In the genomic region with DNA sequence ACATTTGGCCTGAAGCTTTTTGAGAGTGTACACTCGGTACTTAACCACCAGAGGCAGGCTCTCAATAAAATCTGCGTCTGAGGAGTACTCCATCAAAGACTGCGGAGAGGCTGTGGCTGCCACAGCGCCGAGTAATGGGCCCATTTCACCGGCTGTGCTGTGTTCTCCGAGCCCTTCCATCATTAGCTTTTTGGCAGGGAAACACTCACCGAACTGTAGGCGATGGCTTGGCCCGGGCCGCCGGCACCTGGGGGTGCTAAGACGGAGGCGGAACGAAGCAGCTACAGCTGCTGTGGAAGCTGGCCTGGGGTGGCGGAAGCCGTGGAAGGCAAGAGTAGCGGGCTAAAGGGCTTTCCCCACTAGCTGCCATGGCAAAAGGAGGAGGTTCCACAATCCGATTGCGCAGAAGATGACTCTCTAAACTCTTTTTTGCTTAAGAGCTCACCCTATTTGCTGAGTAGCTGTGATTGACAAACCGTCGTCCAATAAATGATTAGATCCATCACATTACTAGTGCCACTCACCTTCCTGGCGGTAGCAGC, we compare ENCODE assay signal across 9 cellular contexts. TPM values are rescaled to one million over a fixed set of nuclear protein-coding genes. Genes with fewer than 3 reads are reported as not detected.
A peak's percentile ranks its signal among the peaks of the same experiment; 100 is the strongest.
DNase-seq lines count a peak whose midpoint lies in the region.
"Had no signal": no experiment of that assay in that cellular context is flagged by ENCODE, and none has a peak within 500 bp of the region (broad histone marks: within the 10 kb centered on the region; RNA-seq: fewer than 3 reads in every experiment).

No MANE protein-coding gene starts in this region.

- H3K27me3 ChIP-seq in HUES48 (ENCODE audit: control insufficient read depth, insufficient read depth, low read length) (no peaks in the 10 kb centered on the region), Karpas-422 (ENCODE audit: low read length) (no peaks in the 10 kb centered on the region)

- H3K9ac ChIP-seq in HUES48 (ENCODE audit: low read depth, low read length) (no peak overlapping the region), Karpas-422 (ENCODE audit: low read length) (no peak overlapping the region)

- H3K36me3 ChIP-seq in HUES48 (ENCODE audit: control insufficient read depth, insufficient read depth, low read length) (no peaks in the 10 kb centered on the region), Karpas-422 (ENCODE audit: insufficient read depth, low read length) (no peaks in the 10 kb centered on the region; the same call in 1 of the 2 replicates)

- peaks cover 30% of the 10 kb centered on the region for H3K9me3 ChIP-seq in HUES48 (ENCODE audit: control insufficient read depth, insufficient read depth, low read length)
- H3K9me3 ChIP-seq in Karpas-422 (ENCODE audit: low read length): no peaks in the 10 kb centered on the region

- H3K4me1 ChIP-seq in HUES48 (ENCODE audit: control insufficient read depth, insufficient read depth, low read length) (no peaks in the 10 kb centered on the region), Karpas-422 (ENCODE audit: low read length) (no peaks in the 10 kb centered on the region)

- H4K20me1 ChIP-seq in Karpas-422 (ENCODE audit: insufficient read depth, low read depth, low read length): no peaks in the 10 kb centered on the region

- H3K79me2 ChIP-seq in Karpas-422 (ENCODE audit: low read length): no peaks in the 10 kb centered on the region

- H3K27ac ChIP-seq in HUES48 (ENCODE audit: low read depth, low read length) (no peak overlapping the region), Karpas-422 (ENCODE audit: low read length) (no peak overlapping the region)

- H3K4me2 ChIP-seq in Karpas-422 (ENCODE audit: low read depth, low read length, poor library complexity, severe bottlenecking): no peak overlapping the region

- H3K4me3 ChIP-seq in HUES48 (ENCODE audit: low read depth, low read length): peak overlapping the region; percentile 57
- no peak overlapping the region for H3K4me3 ChIP-seq in Karpas-422 (ENCODE audit: low read length)

- H3K9me2 ChIP-seq in Karpas-422 (replicated peaks; ENCODE audit: insufficient read depth, low read length): no peaks in the 10 kb centered on the region

- no peak overlapping the region for H2AFZ ChIP-seq in Karpas-422 (ENCODE audit: low read length)

- DNase-seq in DMS114 treated with DMSO at 0.1 percent for 48 hours (lab: John Stamatoyannopoulos, UW; ENCODE audit: unreplicated experiment): peak; percentile 5
- DNase-seq in ecto neural progenitor cell (ENCODE audit: low spot score): peak; percentile 53
- peak in 31 of 56 donors; percentile 0 to 37 (median 2) for DNase-seq in nucleus accumbens (lab: John Stamatoyannopoulos, UW)
- DNase-seq in Karpas-422: no peak
- no peak for DNase-seq in DMS79 treated with DMSO at 0.1 percent for 48 hours (lab: John Stamatoyannopoulos, UW)
- DNase-seq in HuH-7 (ENCODE audit: low spot score): no peak
- no peak for DNase-seq in NCI-H526 (lab: John Stamatoyannopoulos, UW)

RNA-seq across cellular contexts. Expression of a gene that starts 48.5 kb away (rescaled TPM):
- total RNA-seq in Karpas-422 (2014; rRNA removed; shearing (Covaris generic); ENCODE audit: low replicate concordance): not detected in 2 replicates
- total RNA-seq: NCI-H460 had no signal

Comparison
In these comparisons a context has a peak if more than half of its experiments do, and no peak if none do; other contexts are left out.
1. DNase-seq: peak in DMS114 treated with DMSO at 0.1 percent for 48 hours (single experiment), ecto neural progenitor cell (single experiment) and nucleus accumbens (31 of 56); none in Karpas-422 (single experiment), DMS79 treated with DMSO at 0.1 percent for 48 hours (single experiment), HuH-7 (single experiment) and NCI-H526 (0 of 2).